Comparison of ENCODE assay signal across 1 cellular context in genomic region chr5:55324815-55325418, GRCh38.
TF ChIP-seq lines count a peak whose summit lies in the region.

No MANE protein-coding gene starts in this region.

TF ChIP-seq in HepG2, 621 proteins besides CTCF, POLR2A, EP300 and RAD21:
- peak; percentile 73 for TF ChIP-seq STAG1 (CRISPR knock-in tag; IDR thresholded peaks at IDR 0.05)
- TF ChIP-seq, protein P1, sequence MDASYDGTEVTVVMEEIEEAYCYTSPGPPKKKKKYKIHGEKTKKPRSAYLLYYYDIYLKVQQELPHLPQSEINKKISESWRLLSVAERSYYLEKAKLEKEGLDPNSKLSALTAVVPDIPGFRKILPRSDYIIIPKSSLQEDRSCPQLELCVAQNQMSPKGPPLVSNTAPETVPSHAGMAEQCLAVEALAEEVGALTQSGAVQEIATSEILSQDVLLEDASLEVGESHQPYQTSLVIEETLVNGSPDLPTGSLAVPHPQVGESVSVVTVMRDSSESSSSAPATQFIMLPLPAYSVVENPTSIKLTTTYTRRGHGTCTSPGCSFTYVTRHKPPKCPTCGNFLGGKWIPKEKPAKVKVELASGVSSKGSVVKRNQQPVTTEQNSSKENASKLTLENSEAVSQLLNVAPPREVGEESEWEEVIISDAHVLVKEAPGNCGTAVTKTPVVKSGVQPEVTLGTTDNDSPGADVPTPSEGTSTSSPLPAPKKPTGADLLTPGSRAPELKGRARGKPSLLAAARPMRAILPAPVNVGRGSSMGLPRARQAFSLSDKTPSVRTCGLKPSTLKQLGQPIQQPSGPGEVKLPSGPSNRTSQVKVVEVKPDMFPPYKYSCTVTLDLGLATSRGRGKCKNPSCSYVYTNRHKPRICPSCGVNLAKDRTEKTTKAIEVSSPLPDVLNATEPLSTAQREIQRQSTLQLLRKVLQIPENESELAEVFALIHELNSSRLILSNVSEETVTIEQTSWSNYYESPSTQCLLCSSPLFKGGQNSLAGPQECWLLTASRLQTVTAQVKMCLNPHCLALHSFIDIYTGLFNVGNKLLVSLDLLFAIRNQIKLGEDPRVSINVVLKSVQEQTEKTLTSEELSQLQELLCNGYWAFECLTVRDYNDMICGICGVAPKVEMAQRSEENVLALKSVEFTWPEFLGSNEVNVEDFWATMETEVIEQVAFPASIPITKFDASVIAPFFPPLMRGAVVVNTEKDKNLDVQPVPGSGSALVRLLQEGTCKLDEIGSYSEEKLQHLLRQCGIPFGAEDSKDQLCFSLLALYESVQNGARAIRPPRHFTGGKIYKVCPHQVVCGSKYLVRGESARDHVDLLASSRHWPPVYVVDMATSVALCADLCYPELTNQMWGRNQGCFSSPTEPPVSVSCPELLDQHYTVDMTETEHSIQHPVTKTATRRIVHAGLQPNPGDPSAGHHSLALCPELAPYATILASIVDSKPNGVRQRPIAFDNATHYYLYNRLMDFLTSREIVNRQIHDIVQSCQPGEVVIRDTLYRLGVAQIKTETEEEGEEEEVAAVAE (CRISPR knock-in tag; IDR thresholded peaks at IDR 0.05; ENCODE audit: borderline replicate concordance): no peak
- 0 out of 2 replicates have a peak, but pooled peaks have one; percentile 24 for TF ChIP-seq CEBPG (CRISPR knock-in tag; IDR thresholded peaks at IDR 0.05)
